1 cellular context compared by ENCODE assay signal in the genomic region with DNA sequence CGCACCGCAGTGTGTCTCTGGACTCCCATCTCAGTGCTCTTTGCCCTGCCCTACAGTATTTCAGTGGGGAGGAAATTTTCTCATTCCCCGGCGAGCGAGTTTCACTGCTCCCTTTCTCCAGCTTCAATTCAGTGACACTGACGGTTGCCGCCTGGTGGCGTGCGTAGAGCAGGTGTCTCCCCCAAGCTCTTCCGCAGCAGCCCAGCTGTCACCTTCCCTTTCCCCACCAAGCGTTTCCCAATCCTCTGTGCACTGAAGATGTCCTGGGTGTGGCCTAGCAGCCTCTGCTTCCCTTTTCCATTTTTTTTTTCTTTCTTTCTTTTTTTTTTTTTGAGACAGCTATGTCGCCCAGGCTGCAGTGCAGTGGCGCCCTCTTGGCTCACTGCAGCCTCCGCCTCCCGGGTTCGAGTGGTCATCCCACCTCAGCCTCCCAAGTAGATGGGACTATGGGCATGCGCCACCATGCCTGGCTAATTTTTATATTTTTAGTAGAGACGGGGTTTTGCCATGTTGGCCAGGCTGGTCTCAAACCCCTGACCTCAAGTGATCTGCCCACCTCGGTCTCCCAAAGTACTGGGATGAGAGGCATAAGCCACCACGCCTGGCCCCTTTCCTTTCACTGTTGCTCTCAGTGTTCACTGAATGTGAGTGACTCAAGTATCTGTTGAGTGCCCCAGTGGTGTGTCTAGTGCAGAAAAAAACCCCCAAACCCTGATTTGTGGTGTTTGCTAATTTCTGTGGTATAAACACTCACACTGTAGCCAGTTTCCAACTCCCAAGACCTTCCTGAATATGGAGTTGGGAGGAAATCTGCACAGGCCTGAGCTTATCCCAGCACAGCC.
TF ChIP-seq lines count a peak whose summit lies in the region.

No MANE protein-coding gene starts in this region.

TF ChIP-seq in IMR-90, 13 proteins besides CTCF, POLR2A, EP300 and RAD21 (continued from another document):
- no peak for TF ChIP-seq CHD1 (IDR thresholded peaks at IDR 0.05; ENCODE audit: low read depth, low read length)
- no peak for TF ChIP-seq MXI1 (IDR thresholded peaks at IDR 0.05; ENCODE audit: borderline replicate concordance, low read depth, low read length)
- TF ChIP-seq BHLHE40 (IDR thresholded peaks at IDR 0.05; ENCODE audit: low read depth, low read length) = no peak
- TF ChIP-seq SMC3 (IDR thresholded peaks at IDR 0.05; ENCODE audit: low read depth, low read length) = no peak
- no peak for TF ChIP-seq FOS (IDR thresholded peaks at IDR 0.05; ENCODE audit: low read depth, low read length)
- no peak for TF ChIP-seq MAZ (IDR thresholded peaks at IDR 0.05; ENCODE audit: borderline replicate concordance, low read depth, low read length)
- TF ChIP-seq RCOR1 (IDR thresholded peaks at IDR 0.05; ENCODE audit: insufficient replicate concordance, low read length) = no peak
- TF ChIP-seq, protein P1, sequence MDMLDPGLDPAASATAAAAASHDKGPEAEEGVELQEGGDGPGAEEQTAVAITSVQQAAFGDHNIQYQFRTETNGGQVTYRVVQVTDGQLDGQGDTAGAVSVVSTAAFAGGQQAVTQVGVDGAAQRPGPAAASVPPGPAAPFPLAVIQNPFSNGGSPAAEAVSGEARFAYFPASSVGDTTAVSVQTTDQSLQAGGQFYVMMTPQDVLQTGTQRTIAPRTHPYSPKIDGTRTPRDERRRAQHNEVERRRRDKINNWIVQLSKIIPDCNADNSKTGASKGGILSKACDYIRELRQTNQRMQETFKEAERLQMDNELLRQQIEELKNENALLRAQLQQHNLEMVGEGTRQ (IDR thresholded peaks at IDR 0.05; ENCODE audit: low read depth, low read length) = no peak
- no peak for TF ChIP-seq NFE2L2 (IDR thresholded peaks at IDR 0.05; ENCODE audit: low read depth, low read length)
- TF ChIP-seq MAFK (IDR thresholded peaks at IDR 0.05; ENCODE audit: low read depth, low read length) = no peak
- TF ChIP-seq, protein P2, sequence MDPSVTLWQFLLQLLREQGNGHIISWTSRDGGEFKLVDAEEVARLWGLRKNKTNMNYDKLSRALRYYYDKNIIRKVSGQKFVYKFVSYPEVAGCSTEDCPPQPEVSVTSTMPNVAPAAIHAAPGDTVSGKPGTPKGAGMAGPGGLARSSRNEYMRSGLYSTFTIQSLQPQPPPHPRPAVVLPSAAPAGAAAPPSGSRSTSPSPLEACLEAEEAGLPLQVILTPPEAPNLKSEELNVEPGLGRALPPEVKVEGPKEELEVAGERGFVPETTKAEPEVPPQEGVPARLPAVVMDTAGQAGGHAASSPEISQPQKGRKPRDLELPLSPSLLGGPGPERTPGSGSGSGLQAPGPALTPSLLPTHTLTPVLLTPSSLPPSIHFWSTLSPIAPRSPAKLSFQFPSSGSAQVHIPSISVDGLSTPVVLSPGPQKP (IDR thresholded peaks at IDR 0.05; ENCODE audit: borderline replicate concordance, low read depth, low read length) = no peak
TF ChIP-seq in IMR-90: peak in this region for 0.
